ENCODE assay signal across 8 cellular contexts in genomic region chr22:40499187-40499753, GRCh38.
DNase-seq lines count a peak whose midpoint lies in the region; ATAC-seq and TF ChIP-seq lines count a peak whose summit lies in the region.

No MANE protein-coding gene starts in this region.

- H3K4ac ChIP-seq in IMR-90 (ENCODE audit: low read depth, low read length) = peak overlapping the region; percentile 84; the same call in 1 of the 2 replicates

- CTCF ChIA-PET in IMR-90 (lab: Yijun Ruan, JAX) = no interaction called here

- peak overlapping the region; percentile 42; the same call in 1 of the 2 replicates for H3K14ac ChIP-seq in IMR-90 (replicated peaks; ENCODE audit: low read depth, low read length)

- H3K36me3 ChIP-seq in IMR-90 (ENCODE audit: control insufficient read depth, insufficient read depth, low read length) (no peaks in the 10 kb centered on the region), ascending aorta (no peaks in the 10 kb centered on the region), tibial nerve (no peaks in the 10 kb centered on the region)

- DNase-seq in EH (ENCODE audit: low read depth) (peak; percentile 99), IMR-90 (peak; percentile 99), ascending aorta (ENCODE audit: low spot score in 2 of 2) (peak in 1 of 2 donors; percentile 78), kidney glomerular epithelial cell (lab: John Stamatoyannopoulos, UW) (peak; percentile 96), tibial nerve (ENCODE audit: low spot score in 2 of 2) (no peak)
- no peak for DNase-seq in activated CD4-positive, alpha-beta T cell treated with anti-CD3 and anti-CD28 coated beads for 1 hour

- dilution Hi-C loops in IMR-90 (cut with HindIII; ENCODE audit: low sequenced_read_pairs, unreplicated experiment) = no loop called here

- peak overlapping the region; percentile 99 for H2BK5ac ChIP-seq in IMR-90 (ENCODE audit: low read depth, low read length, poor library complexity, severe bottlenecking)

- no peak overlapping the region for H2AFZ ChIP-seq in IMR-90 (replicated peaks; ENCODE audit: low read length, poor library complexity)

- peak overlapping the region; percentile 92 for H2BK120ac ChIP-seq in IMR-90 (ENCODE audit: low read depth, low read length)

- H3K56ac ChIP-seq in IMR-90 (ENCODE audit: extremely low read depth, insufficient read depth, low read length) = peak overlapping the region; percentile 87; the same call in 1 of the 2 replicates

- H3K9ac ChIP-seq in IMR-90 (ENCODE audit: low read depth, low read length) = no peak overlapping the region; the same call in 1 of the 2 replicates

- TF ChIP-seq CTCF in IMR-90 (conservative IDR thresholded peaks at IDR 0.05; ENCODE audit: low read depth, low read length) (no peak), ascending aorta (IDR thresholded peaks at IDR 0.05) (no peak), tibial nerve (IDR thresholded peaks at IDR 0.05) (no peak)

- H4K20me1 ChIP-seq in IMR-90 (ENCODE audit: insufficient read depth, low read length) = peaks cover 7% of the 10 kb centered on the region; the same call in 1 of the 2 replicates

- H3K9me1 ChIP-seq in IMR-90 (ENCODE audit: insufficient read depth, low read length) = peaks cover 13% of the 10 kb centered on the region; the same call in 1 of the 2 replicates

- POLR2A ChIA-PET in IMR-90 (lab: Charles Lee; ENCODE audit: unreplicated experiment) = no interaction called here

- H4K91ac ChIP-seq in IMR-90 (ENCODE audit: insufficient read depth, low read depth, low read length) = peak overlapping the region; percentile 81

- H3K4me2 ChIP-seq in IMR-90 (ENCODE audit: low read depth, low read length) = peak overlapping the region; percentile 33; the same call in 1 of the 2 replicates

- peaks cover 17 to 43% of the 10 kb centered on the region in 2 experiments for H3K79me1 ChIP-seq in IMR-90 (ENCODE audit: low read depth in 1 of 2, low read length in 2 of 2)

- no peak overlapping the region for H2AK5ac ChIP-seq in IMR-90 (ENCODE audit: low read depth, low read length)

- H3K9me3 ChIP-seq in IMR-90 (ENCODE audit: control insufficient read depth, insufficient read depth, low read length) = no peaks in the 10 kb centered on the region
- no peaks in the 10 kb centered on the region for H3K9me3 ChIP-seq in ascending aorta
- no peaks in the 10 kb centered on the region for H3K9me3 ChIP-seq in tibial nerve

- ATAC-seq in IMR-90 (ENCODE audit: low read depth) (peak; percentile 87), HG03280 (IDR thresholded peaks at IDR 0.05; ENCODE audit: unreplicated experiment) (no peak), HG03342 (IDR thresholded peaks at IDR 0.05; ENCODE audit: unreplicated experiment) (no peak)

- H4K5ac ChIP-seq in IMR-90 (ENCODE audit: low read depth, low read length) = peak overlapping the region; percentile 76; the same call in 1 of the 2 replicates

- TF ChIP-seq POLR2A in IMR-90 (IDR thresholded peaks at IDR 0.05; ENCODE audit: low read depth, low read length) (peak; percentile 69), tibial nerve (IDR thresholded peaks at IDR 0.05) (no peak)

- H3K4me3 ChIP-seq in IMR-90 (ENCODE audit: insufficient read depth, low read depth, low read length) (no peak overlapping the region), ascending aorta (peak overlapping the region in 1 of 2 donors; percentile 33), tibial nerve (no peak overlapping the region)

- H3K23ac ChIP-seq in IMR-90 (ENCODE audit: low read depth, low read length) = peak overlapping the region; percentile 42; the same call in 1 of the 2 replicates

- peak in 1 of 2 donors; percentile 44 for TF ChIP-seq EP300 in tibial nerve (IDR thresholded peaks at IDR 0.05)

- intact Hi-C loops in IMR-90 (cut with micrococcal nuclease) = loop anchor here (1.0 kb wide), 1 partner anchor 137 kb away; the partner anchor contains the start of gene MRTFA
- intact Hi-C loops in ascending aorta (cut with DNase I) = loop anchor here (5.0 kb wide), 1 partner anchor 138 kb away; the partner anchor contains the start of gene MRTFA

- H3K18ac ChIP-seq in IMR-90 (ENCODE audit: low read depth, low read length) = peak overlapping the region; percentile 77; the same call in 1 of the 2 replicates

- in situ Hi-C loops in IMR-90 (cut with MboI; ENCODE audit: low sequenced_read_pairs) = no loop called here

- TF ChIP-seq RAD21 in IMR-90 (IDR thresholded peaks at IDR 0.05; ENCODE audit: low read length) = peak; percentile 35

- no peak overlapping the region for H2AK9ac ChIP-seq in IMR-90 (replicated peaks; ENCODE audit: low read depth, low read length, poor library complexity)

- peaks cover 15% of the 10 kb centered on the region for H3K4me1 ChIP-seq in IMR-90 (ENCODE audit: control insufficient read depth, insufficient read depth, low read length)
- H3K4me1 ChIP-seq in ascending aorta = peaks cover 3 to 32% of the 10 kb centered on the region in 2 donors
- peaks cover 0 to 32% (median 14%) of the 10 kb centered on the region in 4 donors for H3K4me1 ChIP-seq in tibial nerve

- H3K27me3 ChIP-seq in IMR-90 (ENCODE audit: control insufficient read depth, insufficient read depth, low read length) = no peaks in the 10 kb centered on the region
- H3K27me3 ChIP-seq in ascending aorta = no peaks in the 10 kb centered on the region
- no peaks in the 10 kb centered on the region for H3K27me3 ChIP-seq in tibial nerve

- H3K27ac ChIP-seq in IMR-90 (ENCODE audit: insufficient read depth, low read length) (peak overlapping the region; percentile 94; the same call in 1 of the 2 replicates), ascending aorta (peak overlapping the region; percentile 68 to 69), tibial nerve (peak overlapping the region in 2 of 4 donors; percentile 43 to 55)

- peak overlapping the region; percentile 83 for H2BK20ac ChIP-seq in IMR-90 (ENCODE audit: low read depth, low read length)

- peak overlapping the region; percentile 79 for H2BK15ac ChIP-seq in IMR-90 (ENCODE audit: low read depth, low read length)

- BruUV-seq in IMR-90 (replicated peaks; lab: Mats Ljungman, UMichigan) = TSS peak; percentile 99

- H4K8ac ChIP-seq in IMR-90 (ENCODE audit: low read depth in 2 of 2, low read length in 2 of 2) = peak overlapping the region; percentile 24 to 94; a peak in 3 of 4 replicates

TF ChIP-seq in IMR-90, 13 proteins besides CTCF, POLR2A, EP300 and RAD21:
- no peak for TF ChIP-seq ELK1 (IDR thresholded peaks at IDR 0.05; ENCODE audit: borderline replicate concordance, low read depth, low read length)
- peak; percentile 66 for TF ChIP-seq BHLHE40 (IDR thresholded peaks at IDR 0.05; ENCODE audit: low read depth, low read length)
- peak; percentile 52; the same call in 1 of the 2 replicates for TF ChIP-seq CEBPB (IDR thresholded peaks at IDR 0.05; ENCODE audit: low read depth, low read length)
- TF ChIP-seq FOS (IDR thresholded peaks at IDR 0.05; ENCODE audit: low read depth, low read length) = peak; percentile 98
- no peak for TF ChIP-seq NFE2L2 (IDR thresholded peaks at IDR 0.05; ENCODE audit: low read depth, low read length)
- TF ChIP-seq MAFK (IDR thresholded peaks at IDR 0.05; ENCODE audit: low read depth, low read length) = no peak
- TF ChIP-seq SMC3 (IDR thresholded peaks at IDR 0.05; ENCODE audit: low read depth, low read length) = 0 out of 2 replicates have a peak, but pooled peaks have one; percentile 8
- TF ChIP-seq CHD1 (IDR thresholded peaks at IDR 0.05; ENCODE audit: low read depth, low read length) = 0 out of 2 replicates have a peak, but pooled peaks have one; percentile 39
- no peak for TF ChIP-seq USF2 (IDR thresholded peaks at IDR 0.05; ENCODE audit: low read depth, low read length)

Comparison
In these comparisons a context has a peak if more than half of its experiments do, and no peak if none do; other contexts are left out.
1. DNase-seq: peak in EH (single experiment), IMR-90 (single experiment) and kidney glomerular epithelial cell (single experiment); none in tibial nerve (0 of 2) and activated CD4-positive, alpha-beta T cell treated with anti-CD3 and anti-CD28 coated beads for 1 hour (single experiment).